ENCODE assay signal across 8 cellular contexts in genomic region chr3:4984511-4984864, GRCh38. TPM values are rescaled to one million over a fixed set of nuclear protein-coding genes. Genes with fewer than 3 reads are reported as not detected.
A peak's percentile ranks its signal among the peaks of the same experiment; 100 is the strongest.
DNase-seq lines count a peak whose midpoint lies in the region; ATAC-seq, FAIRE-seq and TF ChIP-seq lines count a peak whose summit lies in the region.

No MANE protein-coding gene starts in this region.

- peaks cover 32 to 50% of the 10 kb centered on the region in 2 donors for H3K36me3 Mint-ChIP-seq in CD4-positive, alpha-beta memory T cell

- H3K27ac Mint-ChIP-seq in CD4-positive, alpha-beta memory T cell, result peak overlapping the region; percentile 92 to 98 (median 97)

- H3K79me2 ChIP-seq in endothelial cell of umbilical vein (ENCODE audit: control insufficient read depth, insufficient read depth, low read length), result peaks cover 50% of the 10 kb centered on the region

- ATAC-seq in HG02840 (IDR thresholded peaks at IDR 0.05; ENCODE audit: low FRiP score, unreplicated experiment), result no peak

- dilution Hi-C loops in endothelial cell of umbilical vein (cut with MboI; ENCODE audit: extremely low pct_ligation_motif_present, low sequenced_read_pairs), result no loop called here

- H3K9me1 ChIP-seq in endothelial cell of umbilical vein (replicated peaks; ENCODE audit: control insufficient read depth, extremely low read depth, insufficient read depth, low read length), result no peaks in the 10 kb centered on the region

- CTCF ChIA-PET in CD4-positive, alpha-beta memory T cell (lab: Charles Lee; ENCODE audit: partially characterized antibody), result interaction anchor here (0.8 to 12.9 kb wide), 20 partner anchors 9 to 273 kb away, joined by 3 to 251 read pairs (median 4); no protein-coding TSS in a partner anchor
- CTCF ChIA-PET in endothelial cell of umbilical vein (lab: Charles Lee), result interaction anchor here (0.8 to 13.6 kb wide), 13 partner anchors 8 to 273 kb away, joined by 3 to 327 read pairs (median 4); no protein-coding TSS in a partner anchor

- H3K4me3 ChIP-seq in CD4-positive, alpha-beta memory T cell (ENCODE audit: low read length in 2 of 2), result peak overlapping the region; percentile 20 to 30
- H3K4me3 ChIP-seq in endothelial cell of umbilical vein (replicated peaks in 1 of 3; ENCODE audit: insufficient read depth in 1 of 3, low read depth in 1 of 3, low read length in 3 of 3), result peak overlapping the region in 1 of 3 experiments; percentile 41

- intact Hi-C loops in CD4-positive, alpha-beta memory T cell (cut with micrococcal nuclease), result no loop called here
- intact Hi-C loops in endothelial cell of umbilical vein (cut with micrococcal nuclease), result no loop called here

- no peak for DNase-seq in CD4-positive, alpha-beta memory T cell
- peak; percentile 39 for DNase-seq in RKO (ENCODE audit: low spot score)
- DNase-seq in endothelial cell of umbilical vein (ENCODE audit: low read depth, low spot score), result no peak
- peak; percentile 30 for DNase-seq in pons (ENCODE audit: low spot score)
- DNase-seq in effector CD4-positive, alpha-beta T cell, result no peak
- no peak for DNase-seq in SHP77 (lab: John Stamatoyannopoulos, UW)
- DNase-seq in NCI-H146 (lab: John Stamatoyannopoulos, UW), result no peak

- H3K27me3 ChIP-seq in CD4-positive, alpha-beta memory T cell (ENCODE audit: insufficient read depth, low read length), result no peaks in the 10 kb centered on the region
- no peaks in the 10 kb centered on the region for H3K27me3 ChIP-seq in endothelial cell of umbilical vein (ENCODE audit: control insufficient read depth in 2 of 2, insufficient read depth in 2 of 2, low read length in 2 of 2)

- H3K27ac ChIP-seq in CD4-positive, alpha-beta memory T cell (ENCODE audit: low read depth, low read length), result peak overlapping the region; percentile 80
- H3K27ac ChIP-seq in endothelial cell of umbilical vein (ENCODE audit: insufficient read depth, low read depth, low read length), result peak overlapping the region; percentile 100

- no TSS peak for BruUV-seq in endothelial cell of umbilical vein (replicated peaks; lab: Mats Ljungman, UMichigan)

- POLR2A ChIA-PET in CD4-positive, alpha-beta memory T cell (lab: Charles Lee; ENCODE audit: partially characterized antibody), result interaction anchor here (1.1 to 14.0 kb wide), 13 partner anchors 8 to 273 kb away, joined by 3 to 580 read pairs (median 6); no protein-coding TSS in a partner anchor
- POLR2A ChIA-PET in endothelial cell of umbilical vein (lab: Charles Lee), result interaction anchor here (5.0 kb wide), 1 partner anchor 38 kb away, joined by 46 read pairs; no protein-coding TSS in a partner anchor

- H2AFZ ChIP-seq in endothelial cell of umbilical vein (ENCODE audit: low read depth, low read length), result no peak overlapping the region

- peaks cover 44 to 69% (median 56%) of the 10 kb centered on the region in 4 donors for H3K4me1 Mint-ChIP-seq in CD4-positive, alpha-beta memory T cell

- no peaks in the 10 kb centered on the region for H3K9me3 ChIP-seq in CD4-positive, alpha-beta memory T cell (ENCODE audit: control insufficient read depth in 1 of 2, low read length in 2 of 2)
- no peaks in the 10 kb centered on the region for H3K9me3 ChIP-seq in endothelial cell of umbilical vein (replicated peaks; ENCODE audit: control insufficient read depth, insufficient read depth, low read length)

- peak overlapping the region; percentile 73 to 100 (median 83) for H3K4me3 Mint-ChIP-seq in CD4-positive, alpha-beta memory T cell

- peak overlapping the region; percentile 98 for H3K9ac ChIP-seq in endothelial cell of umbilical vein (replicated peaks; ENCODE audit: extremely low read depth, insufficient read depth, low read length)

- H4K20me1 ChIP-seq in endothelial cell of umbilical vein (replicated peaks; ENCODE audit: control insufficient read depth, extremely low read depth, insufficient read depth, low read length), result no peaks in the 10 kb centered on the region

- H3K36me3 ChIP-seq in CD4-positive, alpha-beta memory T cell (ENCODE audit: insufficient read depth, low read length), result peaks cover 26% of the 10 kb centered on the region
- peaks cover 4 to 8% of the 10 kb centered on the region in 2 experiments for H3K36me3 ChIP-seq in endothelial cell of umbilical vein (ENCODE audit: control insufficient read depth in 2 of 2, extremely low read depth in 1 of 2, insufficient read depth in 2 of 2, low read length in 2 of 2)

- no peak for TF ChIP-seq CTCF in endothelial cell of umbilical vein (IDR thresholded peaks at IDR 0.05; ENCODE audit: extremely low read depth in 1 of 2, insufficient read depth in 1 of 2, low read depth in 1 of 2, low read length in 2 of 2)

- TF ChIP-seq POLR2A in endothelial cell of umbilical vein (IDR thresholded peaks at IDR 0.05; ENCODE audit: low read depth, low read length), result no peak

- H3K4me2 ChIP-seq in endothelial cell of umbilical vein (ENCODE audit: insufficient read depth, low read length), result peak overlapping the region; percentile 96

- no peak for FAIRE-seq in endothelial cell of umbilical vein (lab: Jason Lieb, UNC)

- H3K9me3 Mint-ChIP-seq in CD4-positive, alpha-beta memory T cell, result no peaks in the 10 kb centered on the region

- H3K4me1 ChIP-seq in CD4-positive, alpha-beta memory T cell (ENCODE audit: insufficient read depth, low read length), result peaks cover 71% of the 10 kb centered on the region
- H3K4me1 ChIP-seq in endothelial cell of umbilical vein (ENCODE audit: control insufficient read depth, extremely low read depth, insufficient read depth, low read length), result peaks cover 61% of the 10 kb centered on the region

- no peaks in the 10 kb centered on the region for H3K27me3 Mint-ChIP-seq in CD4-positive, alpha-beta memory T cell

TF ChIP-seq in endothelial cell of umbilical vein, 7 proteins besides CTCF, POLR2A, EP300 and RAD21:
- TF ChIP-seq FOS (IDR thresholded peaks at IDR 0.05; ENCODE audit: borderline replicate concordance, insufficient read depth, low read length), result no peak
- no peak for TF ChIP-seq MYC (IDR thresholded peaks at IDR 0.05; ENCODE audit: low read depth, low read length)
- no peak for TF ChIP-seq EZH2 (IDR thresholded peaks at IDR 0.05; ENCODE audit: borderline replicate concordance, low read depth, low read length, severe bottlenecking)
- TF ChIP-seq, protein P1, sequence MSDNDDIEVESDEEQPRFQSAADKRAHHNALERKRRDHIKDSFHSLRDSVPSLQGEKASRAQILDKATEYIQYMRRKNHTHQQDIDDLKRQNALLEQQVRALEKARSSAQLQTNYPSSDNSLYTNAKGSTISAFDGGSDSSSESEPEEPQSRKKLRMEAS (IDR thresholded peaks at IDR 0.05; ENCODE audit: insufficient read depth, insufficient read length), result no peak
- TF ChIP-seq JUN (IDR thresholded peaks at IDR 0.05; ENCODE audit: borderline replicate concordance, insufficient read depth, insufficient read length, low read depth), result no peak
- TF ChIP-seq GATA2 (IDR thresholded peaks at IDR 0.05; ENCODE audit: insufficient read depth, insufficient read length, low read depth, low read length), result no peak
- TF ChIP-seq POLR2AphosphoS5 (IDR thresholded peaks at IDR 0.05; ENCODE audit: insufficient read depth, low read depth, low read length), result no peak

RNA-seq across cellular contexts. Expression of gene BHLHE40, which starts 5.3 kb away (rescaled TPM):
- 10 to 100 TPM; 44.9 to 45.8 TPM for total RNA-seq in CD4-positive, alpha-beta memory T cell
- polyA plus RNA-seq in CD4-positive, alpha-beta memory T cell, result 10 to 100 TPM; 33.0 to 34.6 TPM
- 40.3 and 57.4 TPM in 2 replicates for total RNA-seq in endothelial cell of umbilical vein
- 31.9 and 57.9 TPM in 2 replicates for polyA plus RNA-seq in endothelial cell of umbilical vein
- 40.4 and 45.0 TPM in 2 replicates for polyA plus RNA-seq in endothelial cell of umbilical vein (2011; cell fraction: cytosol; rRNA removed)
- 232 and 244 TPM in 2 replicates for polyA plus RNA-seq in endothelial cell of umbilical vein (2011; cell fraction: nucleus; rRNA removed)
- 77.7 and 85.4 TPM in 2 replicates for polyA plus RNA-seq in endothelial cell of umbilical vein (2012)
- 50.2 and 58.1 TPM in 2 replicates for polyA minus RNA-seq in endothelial cell of umbilical vein
- polyA minus RNA-seq in endothelial cell of umbilical vein (2011; cell fraction: cytosol; rRNA and poly(A)+ RNA removed), result 14.3 TPM
- 117 and 162 TPM in 2 replicates for polyA minus RNA-seq in endothelial cell of umbilical vein (2011; cell fraction: nucleus; rRNA and poly(A)+ RNA removed)

Comparison
In these comparisons a context has a peak if more than half of its experiments do, and no peak if none do; other contexts are left out.
1. DNase-seq: peak in RKO (single experiment) and pons (single experiment); none in CD4-positive, alpha-beta memory T cell (0 of 5), endothelial cell of umbilical vein (single experiment), effector CD4-positive, alpha-beta T cell (single experiment), SHP77 (0 of 2) and NCI-H146 (single experiment).